Comparison of ENCODE assay signal across 8 cellular contexts in the genomic region with DNA sequence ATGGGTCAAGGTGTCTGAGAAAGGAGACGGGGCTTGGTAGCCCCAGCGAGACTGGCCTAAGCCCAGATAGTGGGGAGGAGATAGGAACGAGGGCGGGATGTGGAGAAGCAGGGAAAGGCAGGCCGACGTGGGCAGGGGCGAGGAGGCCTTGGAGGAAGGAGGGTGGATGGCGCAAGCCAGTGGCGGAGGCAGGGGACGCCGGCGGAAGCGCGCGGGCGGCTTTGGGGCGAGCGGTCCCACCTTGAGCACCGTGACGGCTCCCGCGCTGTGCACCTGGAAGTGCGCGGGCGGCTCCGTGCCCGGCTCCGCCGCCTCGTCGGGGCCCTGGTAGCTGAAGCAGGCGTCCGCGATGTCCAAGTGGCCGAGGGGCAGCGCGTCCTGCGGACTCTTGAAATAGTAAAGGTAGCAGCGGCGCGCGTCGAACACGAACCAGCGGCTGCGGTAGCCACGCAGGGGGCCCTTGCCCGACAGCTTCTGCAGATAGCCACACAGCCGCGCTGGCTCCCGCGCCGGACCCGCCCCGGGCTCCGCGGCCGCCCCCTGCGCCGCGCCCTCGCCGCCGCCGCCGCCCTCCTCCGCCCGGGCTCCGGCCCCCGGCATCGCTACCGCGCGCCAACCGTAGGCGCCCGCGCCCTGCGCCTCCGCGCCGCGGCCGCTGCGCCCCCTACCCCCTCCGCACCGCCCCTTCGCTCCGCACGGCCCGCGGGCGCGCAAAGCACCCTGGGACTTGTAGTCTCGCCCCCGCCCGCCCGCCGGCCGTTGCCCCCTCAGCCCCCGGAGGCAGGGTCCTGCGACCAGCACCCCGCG. TPM values are rescaled to one million over a fixed set of nuclear protein-coding genes. Genes with fewer than 3 reads are reported as not detected.
A peak's percentile ranks its signal among the peaks of the same experiment; 100 is the strongest.
DNase-seq lines count a peak whose midpoint lies in the region; ATAC-seq and TF ChIP-seq lines count a peak whose summit lies in the region.

A gene (minus strand): TSS at position 659 of the 807 bp plus-strand sequence. CDS start 59 bp downstream, at position 600.

- H2AFZ ChIP-seq in DND-41 (ENCODE audit: low read depth, low read length): peak within 1 kb of the TSS; percentile 94

- H4K20me1 ChIP-seq in DND-41 (ENCODE audit: insufficient read depth, low read length): peaks cover 14% of the 10 kb centered on the region; the same call in 1 of the 2 replicates

- H3K9me3 ChIP-seq in DND-41 (ENCODE audit: insufficient read depth, low read length, severe bottlenecking) (no peaks in the 10 kb centered on the region), right cardiac atrium (ENCODE audit: control insufficient read depth, low read length) (no peaks in the 10 kb centered on the region)

- H3K4me2 ChIP-seq in DND-41 (ENCODE audit: insufficient read depth, low read length): peak within 1 kb of the TSS; percentile 99

- H3K27me3 ChIP-seq in DND-41 (ENCODE audit: insufficient read depth, low read length, poor library complexity) (no peaks in the 10 kb centered on the region), right cardiac atrium (ENCODE audit: control insufficient read depth, insufficient read depth) (no peaks in the 10 kb centered on the region)

- DNase-seq in DND-41 (peak; percentile 70), amygdala (lab: John Stamatoyannopoulos, UW) (peak in 39 of 56 donors; percentile 20 to 75 (median 54)), right cardiac atrium (peak; percentile 70 to 89 (median 89)), renal cortical epithelial cell (ENCODE audit: low read depth) (no peak), HPDE6-E6E7 (ENCODE audit: extremely low spot score) (no peak)
- no peak for DNase-seq in Jurkat, Clone E6-1 (ENCODE audit: low read depth, low spot score)

- H3K9ac ChIP-seq in DND-41 (ENCODE audit: low read depth, low read length): peak within 1 kb of the TSS; percentile 90

- H3K4me3 ChIP-seq in DND-41 (ENCODE audit: low read depth in 1 of 2, low read length in 2 of 2): peak within 1 kb of the TSS; percentile 98 to 100
- H3K4me3 ChIP-seq in Jurkat, Clone E6-1 (ENCODE audit: low read length): peak within 1 kb of the TSS; percentile 94
- peak within 1 kb of the TSS; percentile 84 for H3K4me3 ChIP-seq in right cardiac atrium (ENCODE audit: low read length)

- intact Hi-C loops in T-helper 1 cell treated with Interleukin-12 subunit alpha and Interleukin-12 subunit beta and Interleukin-4 antibody, amounts not matched to agents 30 ng/mL and 1 ng/mL, for 36 hours (cut with micrococcal nuclease): loop anchor here (1.0 to 5.0 kb wide), 6 partner anchors 26 to 72 kb away; a partner anchor contains a TSS
- intact Hi-C loops in right cardiac atrium (cut with DNase I): no loop called here

- peaks cover 48% of the 10 kb centered on the region for H3K79me2 ChIP-seq in DND-41 (ENCODE audit: insufficient read depth, low read length)

- H3K36me3 ChIP-seq in DND-41 (ENCODE audit: insufficient read depth, low read length): peaks cover 6% of the 10 kb centered on the region

- H3K27ac ChIP-seq in DND-41 (ENCODE audit: low read length) (peak within 1 kb of the TSS; percentile 89), right cardiac atrium (ENCODE audit: low read length) (peak within 1 kb of the TSS; percentile 81)

- H3K4me1 ChIP-seq in DND-41 (ENCODE audit: insufficient read depth, low read length) (peaks cover 39% of the 10 kb centered on the region), right cardiac atrium (ENCODE audit: control insufficient read depth, insufficient read depth, low read length) (peaks cover 7% of the 10 kb centered on the region)

- TF ChIP-seq CTCF in DND-41 (IDR thresholded peaks at IDR 0.05; ENCODE audit: borderline replicate concordance, extremely low read depth, low read length, poor library complexity, severe bottlenecking): no peak

- ATAC-seq in DND-41 (ENCODE audit: insufficient read depth, low read depth) (peak; percentile 79), GM21447 (IDR thresholded peaks at IDR 0.05; ENCODE audit: unreplicated experiment) (peak; percentile 59), right cardiac atrium (peak; percentile 75 to 78)

- WGBS in right cardiac atrium: under 1% methylated on average over 104 of the region's 104 CpGs

RNA-seq across cellular contexts. Expression of the gene that starts here (rescaled TPM):
- 27.6 TPM for polyA plus RNA-seq in Jurkat, Clone E6-1 (2012; ENCODE audit: insufficient read depth, insufficient read length)
- 115 and 118 TPM in 2 replicates for total RNA-seq in T-helper 1 cell treated with Interleukin-12 subunit alpha and Interleukin-12 subunit beta and Interleukin-4 antibody, amounts not matched to agents 30 ng/mL and 1 ng/mL, for 36 hours
- 10 to 100 TPM; 14.0 to 19.8 (median 15.6) TPM for total RNA-seq in right cardiac atrium
- polyA plus RNA-seq in right cardiac atrium: 8.2 TPM
- total RNA-seq in renal cortical epithelial cell: 14.1 and 23.7 TPM in 2 replicates

Comparison
In these comparisons a context has a peak if more than half of its experiments do, and no peak if none do; other contexts are left out.
1. DNase-seq: peak in DND-41 (single experiment), amygdala (39 of 56) and right cardiac atrium (3 of 3); none in Jurkat, Clone E6-1 (single experiment), renal cortical epithelial cell (single experiment) and HPDE6-E6E7 (single experiment).
2. Peak in every context shown above with its lines, with median percentiles within 50 percentile points of each other: ATAC-seq and H3K4me3 ChIP-seq.